ENCODE assay signal across 10 cellular contexts in the genomic region with DNA sequence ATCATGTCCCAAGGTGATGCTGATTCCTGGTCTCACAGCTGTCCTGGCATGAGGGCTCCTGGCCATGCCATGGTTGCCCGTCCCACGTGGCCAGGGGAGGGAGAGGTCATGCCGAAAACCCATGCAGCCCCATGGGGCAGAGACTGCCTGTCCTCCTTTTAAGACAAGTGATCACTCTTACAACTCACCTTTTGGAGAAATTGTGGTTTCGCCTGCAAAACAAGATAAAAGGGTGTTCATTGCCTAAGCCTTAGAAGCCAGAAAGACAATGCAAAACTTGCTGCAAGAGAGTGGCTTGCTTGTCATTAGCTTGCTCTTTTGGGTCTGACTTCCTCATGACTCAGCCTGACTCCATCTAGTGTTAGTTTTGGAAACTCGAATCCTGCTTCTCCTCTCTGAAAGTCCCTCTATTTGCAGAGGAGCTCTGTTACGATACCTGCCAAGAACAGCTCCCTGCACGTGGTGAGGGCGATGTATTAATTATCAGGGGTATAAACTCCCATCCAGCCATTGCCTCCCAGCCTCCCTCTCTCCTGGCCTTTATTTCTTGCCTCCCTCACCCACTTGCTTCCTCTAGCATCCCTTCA. TPM values are rescaled to one million over a fixed set of nuclear protein-coding genes. Genes with fewer than 3 reads are reported as not detected.
A peak's percentile ranks its signal among the peaks of the same experiment; 100 is the strongest.
DNase-seq lines count a peak whose midpoint lies in the region; ATAC-seq and TF ChIP-seq lines count a peak whose summit lies in the region.
"Had no signal": no experiment of that assay in that cellular context is flagged by ENCODE, and none has a peak within 500 bp of the region (broad histone marks: within the 10 kb centered on the region; RNA-seq: fewer than 3 reads in every experiment).

No MANE protein-coding gene starts in this region.

- peaks cover 11 to 15% (median 12%) of the 10 kb centered on the region in 3 donors for H3K36me3 Mint-ChIP-seq in immature natural killer cell

- H3K27me3 Mint-ChIP-seq in immature natural killer cell (ENCODE audit: low read depth in 3 of 3) = peaks cover 0 to 4% (median 0%) of the 10 kb centered on the region in 3 donors

- H3K9me3 Mint-ChIP-seq in immature natural killer cell = no peaks in the 10 kb centered on the region

- no peaks in the 10 kb centered on the region for H3K9me3 ChIP-seq in tibial artery

- peaks cover 31 to 32% of the 10 kb centered on the region in 2 donors for H3K4me1 Mint-ChIP-seq in immature natural killer cell

- peaks cover 0 to 2% of the 10 kb centered on the region in 2 donors for H3K27me3 ChIP-seq in tibial artery

- no peak overlapping the region for H3K27ac Mint-ChIP-seq in immature natural killer cell

- H3K4me3 ChIP-seq in tibial artery = no peak overlapping the region

- intact Hi-C loops in cardiac septum (cut with DNase I) = loop anchor here (2.0 to 10.0 kb wide), 3 partner anchors 181 to 504 kb away; no protein-coding TSS in a partner anchor
- intact Hi-C loops in tibial artery (cut with DNase I; ENCODE audit: low total_unique reads) = no loop called here

- DNase-seq in DMS 273 (lab: John Stamatoyannopoulos, UW; ENCODE audit: unreplicated experiment) (peak; percentile 44), DMS 273 treated with DMSO at 0.1 percent for 48 hours (lab: John Stamatoyannopoulos, UW) (no peak), SW480 (ENCODE audit: low spot score) (peak; percentile 47), cardiac septum (ENCODE audit: low spot score) (peak; percentile 68), tibial artery (peak in 1 of 2 donors; percentile 16), immature natural killer cell (no peak)
- DNase-seq in activated naive CD4-positive, alpha-beta T cell (lab: John Stamatoyannopoulos, UW) = no peak
- DNase-seq: NCI-H2171 had no signal

- no peak overlapping the region for H3K4me3 Mint-ChIP-seq in immature natural killer cell

- H3K27ac ChIP-seq in tibial artery = no peak overlapping the region
- H3K27ac ChIP-seq: 22Rv1 had no signal

- TF ChIP-seq CTCF in tibial artery (IDR thresholded peaks at IDR 0.05) = peak; percentile 40 to 55

- no peaks in the 10 kb centered on the region for H3K36me3 ChIP-seq in tibial artery

- peaks cover 0 to 5% (median 0%) of the 10 kb centered on the region in 4 donors for H3K4me1 ChIP-seq in tibial artery

- ATAC-seq in HG02970 (IDR thresholded peaks at IDR 0.05; ENCODE audit: low FRiP score, unreplicated experiment) = no peak

RNA-seq across cellular contexts. Expression of gene TMEM273, which starts 26.7 kb away (rescaled TPM):
- total RNA-seq in cardiac septum = 16.6 TPM
- 100 to 1,000 TPM in 1 of 3 donors, 10 to 100 TPM in 2; 23.4 to 114 (median 47.0) TPM for polyA plus RNA-seq in immature natural killer cell

RNA-seq across cellular contexts. Expression of gene FAM170B, which starts 27.7 kb away (rescaled TPM):
- total RNA-seq in cardiac septum = not detected
- polyA plus RNA-seq in immature natural killer cell = not detected

RNA-seq across cellular contexts. Expression of gene VSTM4, which starts 46.2 kb away (rescaled TPM):
- total RNA-seq in cardiac septum = 24.4 TPM
- polyA plus RNA-seq in immature natural killer cell = under 1 TPM in 2 of 3 donors, not detected in 1; 0.03 to 0.12 TPM

Comparison
In these comparisons a context has a peak if more than half of its experiments do, and no peak if none do; other contexts are left out.
1. DNase-seq: peak in DMS 273 (single experiment), SW480 (single experiment) and cardiac septum (single experiment); none in DMS 273 treated with DMSO at 0.1 percent for 48 hours (single experiment), immature natural killer cell (0 of 3) and activated naive CD4-positive, alpha-beta T cell (0 of 4).